In the genomic region with DNA sequence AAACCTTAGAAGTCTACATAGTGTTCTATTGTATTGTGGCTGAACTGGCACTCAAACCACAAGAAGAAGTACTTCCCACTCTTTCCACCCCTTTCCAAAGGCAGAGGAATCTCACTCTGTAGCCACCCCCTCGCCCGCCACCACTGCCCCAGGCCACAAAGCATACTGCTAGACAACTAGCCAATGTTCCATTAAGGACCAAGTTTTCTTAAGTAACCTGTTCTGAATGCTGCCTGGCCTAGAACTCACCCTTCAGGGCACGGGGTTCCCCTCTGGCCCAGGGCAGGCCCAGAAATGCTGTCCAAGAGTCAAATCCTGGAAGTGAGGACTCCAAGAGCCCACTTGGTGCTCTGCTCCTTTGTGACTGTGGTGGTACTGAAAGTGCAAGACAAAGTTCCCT, we compare ENCODE assay signal across 19 cellular contexts. TPM values are rescaled to one million over a fixed set of nuclear protein-coding genes. Genes with fewer than 3 reads are reported as not detected.
DNase-seq lines count a peak whose midpoint lies in the region; ATAC-seq lines count a peak whose summit lies in the region.
"Had no signal": no experiment of that assay in that cellular context is flagged by ENCODE, and none has a peak within 500 bp of the region (broad histone marks: within the 10 kb centered on the region; RNA-seq: fewer than 3 reads in every experiment).

No MANE protein-coding gene starts in this region.

- H3K27ac Mint-ChIP-seq in activated CD4-positive, alpha-beta T cell treated with anti-CD3 and anti-CD28 coated beads, Interleukin-2, amount 10 ng/mL, durations not matched to agents 24 days and 14 days, result no peak overlapping the region
- no peak overlapping the region for H3K27ac Mint-ChIP-seq in stimulated activated effector memory CD8-positive, alpha-beta T cell treated with anti-CD3 and anti-CD28 coated beads, Interleukin-12 subunit alpha, Interleukin-12 subunit beta, amount 100 ng/mL, for 72 hours
- H3K27ac Mint-ChIP-seq: B cell; CD4-positive, alpha-beta T cell; CD8-positive, alpha-beta T cell had no signal

- ATAC-seq in stimulated activated effector memory CD8-positive, alpha-beta T cell treated with anti-CD3 and anti-CD28 coated beads, Interleukin-12 subunit alpha, Interleukin-12 subunit beta, amount 100 ng/mL, for 72 hours, result peak; percentile 36
- ATAC-seq in GM21526 (IDR thresholded peaks at IDR 0.05; ENCODE audit: low FRiP score, unreplicated experiment), result no peak
- ATAC-seq: A549; CD8-positive, alpha-beta T cell; GM12878 had no signal

- no peaks in the 10 kb centered on the region for H3K36me3 Mint-ChIP-seq in activated CD4-positive, alpha-beta T cell treated with anti-CD3 and anti-CD28 coated beads, Interleukin-2, amount 10 ng/mL, durations not matched to agents 24 days and 14 days (ENCODE audit: low read depth)
- no peaks in the 10 kb centered on the region for H3K36me3 Mint-ChIP-seq in stimulated activated effector memory CD8-positive, alpha-beta T cell treated with anti-CD3 and anti-CD28 coated beads, Interleukin-12 subunit alpha, Interleukin-12 subunit beta, amount 100 ng/mL, for 72 hours
- H3K36me3 Mint-ChIP-seq: CD8-positive, alpha-beta T cell had no signal

- no peaks in the 10 kb centered on the region for H3K9me3 Mint-ChIP-seq in activated CD4-positive, alpha-beta T cell treated with anti-CD3 and anti-CD28 coated beads, Interleukin-2, amount 10 ng/mL, durations not matched to agents 24 days and 14 days
- H3K9me3 Mint-ChIP-seq in stimulated activated effector memory CD8-positive, alpha-beta T cell treated with anti-CD3 and anti-CD28 coated beads, Interleukin-12 subunit alpha, Interleukin-12 subunit beta, amount 100 ng/mL, for 72 hours, result peaks cover 8% of the 10 kb centered on the region

- H3K4me3 Mint-ChIP-seq in activated CD4-positive, alpha-beta T cell treated with anti-CD3 and anti-CD28 coated beads, Interleukin-2, amount 10 ng/mL, durations not matched to agents 24 days and 14 days, result no peak overlapping the region
- no peak overlapping the region for H3K4me3 Mint-ChIP-seq in stimulated activated effector memory CD8-positive, alpha-beta T cell treated with anti-CD3 and anti-CD28 coated beads, Interleukin-12 subunit alpha, Interleukin-12 subunit beta, amount 100 ng/mL, for 72 hours
- H3K4me3 Mint-ChIP-seq: B cell; CD4-positive, alpha-beta T cell; CD8-positive, alpha-beta T cell had no signal

- no peaks in the 10 kb centered on the region for H3K4me1 Mint-ChIP-seq in activated CD4-positive, alpha-beta T cell treated with anti-CD3 and anti-CD28 coated beads, Interleukin-2, amount 10 ng/mL, durations not matched to agents 24 days and 14 days
- H3K4me1 Mint-ChIP-seq in stimulated activated effector memory CD8-positive, alpha-beta T cell treated with anti-CD3 and anti-CD28 coated beads, Interleukin-12 subunit alpha, Interleukin-12 subunit beta, amount 100 ng/mL, for 72 hours, result no peaks in the 10 kb centered on the region
- H3K4me1 Mint-ChIP-seq: B cell had no signal

- peaks cover 5% of the 10 kb centered on the region for H3K27me3 Mint-ChIP-seq in activated CD4-positive, alpha-beta T cell treated with anti-CD3 and anti-CD28 coated beads, Interleukin-2, amount 10 ng/mL, durations not matched to agents 24 days and 14 days
- H3K27me3 Mint-ChIP-seq: CD4-positive, alpha-beta T cell had no signal

- peak; percentile 43 for DNase-seq in activated CD4-positive, alpha-beta T cell treated with anti-CD3 and anti-CD28 coated beads, Interleukin-2, amount 10 ng/mL, durations not matched to agents 24 days and 14 days
- no peak for DNase-seq in activated CD4-positive, alpha-beta T cell treated with anti-CD3 and anti-CD28 coated beads, Interleukin-2, amount 50 U/mL, for 4 hours
- DNase-seq in ELF-1 (ENCODE audit: low read depth, low spot score), result peak; percentile 4
- DNase-seq in islet precursor cell, result peak; percentile 55
- no peak for DNase-seq in stimulated activated effector memory CD8-positive, alpha-beta T cell treated with anti-CD3 and anti-CD28 coated beads, Interleukin-12 subunit alpha, Interleukin-12 subunit beta, amount 100 ng/mL, for 72 hours (ENCODE audit: low spot score in 2 of 2)
- no peak for DNase-seq in activated CD8-positive, alpha-beta memory T cell treated with anti-CD3 and anti-CD28 coated beads, Interleukin-2, amount 50 U/mL, for 4 hours
- DNase-seq: AML-193; Caco-2; Calu3; CD4-positive, alpha-beta T cell; CD8-positive, alpha-beta T cell; DMS79 treated with DMSO at 0.1 percent for 48 hours; GDM1 had no signal

- intact Hi-C loops in activated CD4-positive, alpha-beta T cell treated with anti-CD3 and anti-CD28 coated beads, Interleukin-2, amount 10 ng/mL, durations not matched to agents 24 days and 14 days (cut with micrococcal nuclease), result no loop called here

RNA-seq across cellular contexts. Expression of a gene that starts 15.7 kb away (rescaled TPM):
- 0.69 and 1.6 TPM in 2 replicates for total RNA-seq in activated CD4-positive, alpha-beta T cell treated with anti-CD3 and anti-CD28 coated beads, Interleukin-2, amount 10 ng/mL, durations not matched to agents 24 days and 14 days
- total RNA-seq: A172, Caco-2, Calu3, G401 had no signal

Comparison
In these comparisons a context has a peak if more than half of its experiments do, and no peak if none do; other contexts are left out.
1. DNase-seq: peak in activated CD4-positive, alpha-beta T cell treated with anti-CD3 and anti-CD28 coated beads, Interleukin-2, amount 10 ng/mL, durations not matched to agents 24 days and 14 days (single experiment), ELF-1 (single experiment) and islet precursor cell (single experiment); none in activated CD4-positive, alpha-beta T cell treated with anti-CD3 and anti-CD28 coated beads, Interleukin-2, amount 50 U/mL, for 4 hours (0 of 2), stimulated activated effector memory CD8-positive, alpha-beta T cell treated with anti-CD3 and anti-CD28 coated beads, Interleukin-12 subunit alpha, Interleukin-12 subunit beta, amount 100 ng/mL, for 72 hours (0 of 2) and activated CD8-positive, alpha-beta memory T cell treated with anti-CD3 and anti-CD28 coated beads, Interleukin-2, amount 50 U/mL, for 4 hours (single experiment).